1 cellular context compared by ENCODE assay signal in genomic region chr19:12064266-12065099, GRCh38.
TF ChIP-seq lines count a peak whose summit lies in the region.

Gene ZNF844 (plus strand): TSS chr19:12064731. CDS start chr19:12064874, 143 bp downstream.

TF ChIP-seq in HepG2, 621 proteins besides CTCF, POLR2A, EP300 and RAD21 (continued from another document and continues in another):
- TF ChIP-seq ZGPAT (CRISPR knock-in tag; IDR thresholded peaks at IDR 0.05) (peak; percentile 34; the same call in 1 of the 2 replicates), GATAD2A (CRISPR knock-in tag; IDR thresholded peaks at IDR 0.05) (peak; percentile 25; the same call in 1 of the 2 replicates), TEAD3 (CRISPR knock-in tag; optimal IDR thresholded peaks at IDR 0.05; ENCODE audit: borderline replicate concordance) (no peak), ZNF792 (CRISPR knock-in tag; IDR thresholded peaks at IDR 0.05) (no peak), ZNF143 (CRISPR knock-in tag; IDR thresholded peaks at IDR 0.05) (no peak), ZFX (CRISPR knock-in tag; IDR thresholded peaks at IDR 0.05; ENCODE audit: low read depth) (peak; percentile 59), ELF1 (CRISPR knock-in tag; IDR thresholded peaks at IDR 0.05) (0 out of 2 replicates have a peak, but pooled peaks have one; percentile 11), THAP8 (CRISPR knock-in tag; IDR thresholded peaks at IDR 0.05; ENCODE audit: borderline replicate concordance) (no peak), ZBTB21 (CRISPR knock-in tag; IDR thresholded peaks at IDR 0.05) (no peak), SOX5 (CRISPR knock-in tag; IDR thresholded peaks at IDR 0.05; ENCODE audit: borderline replicate concordance) (no peak), GTF2F1 (IDR thresholded peaks at IDR 0.05; ENCODE audit: low read length) (no peak), MEIS2 (CRISPR knock-in tag; IDR thresholded peaks at IDR 0.05) (0 out of 2 replicates have a peak, but pooled peaks have one; percentile 63), MXI1 (IDR thresholded peaks at IDR 0.05; ENCODE audit: borderline replicate concordance, low read depth, low read length) (peak; percentile 22; the same call in 1 of the 3 replicates), ZNF224 (CRISPR knock-in tag; IDR thresholded peaks at IDR 0.05) (no peak), RBM39 (IDR thresholded peaks at IDR 0.05; ENCODE audit: low read depth, low read length, poor library complexity, severe bottlenecking) (no peak), ZKSCAN1 (IDR thresholded peaks at IDR 0.05; ENCODE audit: low read length) (no peak), GATAD1 (CRISPR knock-in tag; IDR thresholded peaks at IDR 0.05) (no peak), ZNF784 (CRISPR knock-in tag; IDR thresholded peaks at IDR 0.05; ENCODE audit: borderline replicate concordance) (no peak), ARID4A (CRISPR knock-in tag; IDR thresholded peaks at IDR 0.05; ENCODE audit: borderline replicate concordance) (peak; percentile 81; the same call in 1 of the 2 replicates), ATF6 (CRISPR knock-in tag; conservative IDR thresholded peaks at IDR 0.05) (no peak), ZNF891 (CRISPR knock-in tag; IDR thresholded peaks at IDR 0.05) (no peak), ZSCAN31 (CRISPR knock-in tag; IDR thresholded peaks at IDR 0.05; ENCODE audit: low read depth) (0 out of 2 replicates have a peak, but pooled peaks have one; percentile 39), NFKB2 (CRISPR knock-in tag; IDR thresholded peaks at IDR 0.05; ENCODE audit: borderline replicate concordance) (peak; percentile 74; the same call in 1 of the 2 replicates), KMT2A (CRISPR knock-in tag; IDR thresholded peaks at IDR 0.05) (peak; percentile 33; the same call in 1 of the 2 replicates), CREM (IDR thresholded peaks at IDR 0.05) (no peak), CREM (CRISPR knock-in tag; IDR thresholded peaks at IDR 0.05) (no peak), ISX (CRISPR knock-in tag; conservative IDR thresholded peaks at IDR 0.05) (no peak), ZFP36L2 (CRISPR knock-in tag; IDR thresholded peaks at IDR 0.05) (no peak), ZNF230 (CRISPR knock-in tag; IDR thresholded peaks at IDR 0.05) (no peak), SIX4 (CRISPR knock-in tag; IDR thresholded peaks at IDR 0.05) (no peak), MATR3 (CRISPR knock-in tag; IDR thresholded peaks at IDR 0.05) (no peak), MED8 (CRISPR knock-in tag; IDR thresholded peaks at IDR 0.05; ENCODE audit: insufficient replicate concordance) (no peak), RBFOX2 (IDR thresholded peaks at IDR 0.05; ENCODE audit: low read depth, low read length) (peak; percentile 71), ZFAT (CRISPR knock-in tag; conservative IDR thresholded peaks at IDR 0.05) (no peak), ZNF260 (CRISPR knock-in tag; IDR thresholded peaks at IDR 0.05; ENCODE audit: borderline replicate concordance, low read depth) (no peak), NFRKB (IDR thresholded peaks at IDR 0.05) (no peak), SAP130 (CRISPR knock-in tag; IDR thresholded peaks at IDR 0.05; ENCODE audit: low read depth) (peak; percentile 82), YEATS2 (CRISPR knock-in tag; IDR thresholded peaks at IDR 0.05; ENCODE audit: borderline replicate concordance) (no peak; the same call in 1 of the 2 replicates), BRCA1 (CRISPR knock-in tag; IDR thresholded peaks at IDR 0.05) (no peak), ZNF782 (CRISPR knock-in tag; IDR thresholded peaks at IDR 0.05; ENCODE audit: borderline replicate concordance) (no peak), ZSCAN5A (CRISPR knock-in tag; IDR thresholded peaks at IDR 0.05; ENCODE audit: borderline replicate concordance) (no peak), STAT6 (CRISPR knock-in tag; IDR thresholded peaks at IDR 0.05; ENCODE audit: borderline replicate concordance) (no peak), FOXO4 (CRISPR knock-in tag; conservative IDR thresholded peaks at IDR 0.05) (no peak), SNRNP70 (IDR thresholded peaks at IDR 0.05; ENCODE audit: low read depth, low read length) (no peak), ZNF766 (CRISPR knock-in tag; IDR thresholded peaks at IDR 0.05; ENCODE audit: borderline replicate concordance) (no peak), IKZF4 (CRISPR knock-in tag; IDR thresholded peaks at IDR 0.05; ENCODE audit: borderline replicate concordance, low read depth, not compliant biosample characterization) (no peak), PLSCR1 (CRISPR knock-in tag; IDR thresholded peaks at IDR 0.05; ENCODE audit: borderline replicate concordance) (no peak), ETS1 (CRISPR knock-in tag; IDR thresholded peaks at IDR 0.05) (no peak), ZNF292 (CRISPR knock-in tag; IDR thresholded peaks at IDR 0.05; ENCODE audit: borderline replicate concordance, low read depth) (no peak), TRIM24 (CRISPR knock-in tag; IDR thresholded peaks at IDR 0.05) (no peak)
